In genomic region chr14:80942158-80942738, GRCh38 we compare ENCODE assay signal across 7 cellular contexts. TPM values are rescaled to one million over a fixed set of nuclear protein-coding genes. Genes with fewer than 3 reads are reported as not detected.
DNase-seq lines count a peak whose midpoint lies in the region; ATAC-seq and TF ChIP-seq lines count a peak whose summit lies in the region.

No MANE protein-coding gene starts in this region.

- in situ Hi-C loops in Panc1 (cut with HindIII; ENCODE audit: low pct_unique_long_range_greater_than_20kb, low sequenced_read_pairs), result no loop called here

- H3K27me3 ChIP-seq in Panc1 (ENCODE audit: control insufficient read depth, insufficient read depth, low read length) (no peaks in the 10 kb centered on the region; the same call in 1 of the 2 replicates), prostate gland (replicated peaks; ENCODE audit: insufficient read depth) (no peaks in the 10 kb centered on the region)

- H3K4me1 ChIP-seq in Panc1 (ENCODE audit: control insufficient read depth, insufficient read depth, low read length) (peaks cover 4% of the 10 kb centered on the region), prostate gland (replicated peaks) (no peaks in the 10 kb centered on the region)

- H3K9me3 Mint-ChIP-seq in HFFc6, result peaks cover 3% of the 10 kb centered on the region; the same call in 1 of the 2 replicates

- H3K9me3 ChIP-seq in Panc1 (ENCODE audit: control insufficient read depth, insufficient read depth, low read depth, low read length), result no peaks in the 10 kb centered on the region
- no peaks in the 10 kb centered on the region for H3K9me3 ChIP-seq in prostate gland

- peak overlapping the region; percentile 68 for H3K27ac ChIP-seq in Panc1 (ENCODE audit: low read length)
- H3K27ac ChIP-seq in prostate gland, result peak overlapping the region in 1 of 2 donors; percentile 53

- no peaks in the 10 kb centered on the region; the same call in 1 of the 2 replicates for H3K36me3 ChIP-seq in Panc1 (ENCODE audit: control insufficient read depth, insufficient read depth, low read length)
- H3K36me3 ChIP-seq in prostate gland, result no peaks in the 10 kb centered on the region

- intact Hi-C loops in Panc1 (cut with micrococcal nuclease; ENCODE audit: unreplicated experiment), result no loop called here
- intact Hi-C loops in prostate gland (cut with DNase I), result no loop called here

- no peaks in the 10 kb centered on the region for H3K36me3 Mint-ChIP-seq in HFFc6 (ENCODE audit: low read depth)

- ATAC-seq in GM18520 (IDR thresholded peaks at IDR 0.05; ENCODE audit: unreplicated experiment) (peak; percentile 10), Panc1 (no peak), HG03565 (IDR thresholded peaks at IDR 0.05; ENCODE audit: unreplicated experiment) (no peak)

- H3K4me3 ChIP-seq in Panc1 (ENCODE audit: low read depth in 2 of 2, low read length in 2 of 2) (peak overlapping the region; percentile 64 to 79), epithelial cell of proximal tubule (ENCODE audit: low read depth, low read length) (peak overlapping the region; percentile 82), prostate gland (peak overlapping the region; percentile 50 to 60)

- H3K27ac Mint-ChIP-seq in HFFc6, result peak overlapping the region; percentile 79

- H3K27me3 Mint-ChIP-seq in HFFc6 (ENCODE audit: insufficient read depth), result peaks cover 2% of the 10 kb centered on the region; the same call in 1 of the 2 replicates

- DNase-seq in HFFc6, result no peak
- no peak for DNase-seq in Panc1 (ENCODE audit: low read depth, low spot score)
- no peak for DNase-seq in epithelial cell of proximal tubule (ENCODE audit: low read depth)
- no peak for DNase-seq in prostate gland (ENCODE audit: low spot score)
- no peak for DNase-seq in superior temporal gyrus (ENCODE audit: extremely low spot score)

- POLR2A ChIA-PET in Panc1 (lab: Charles Lee), result interaction anchor here (0.6 kb wide), 1 partner anchor 896 kb away, joined by 3 read pairs; no protein-coding TSS in a partner anchor

- no TSS peak for BruUV-seq in Panc1 (replicated peaks; lab: Mats Ljungman, UMichigan)

- no peak for TF ChIP-seq POLR2A in prostate gland (IDR thresholded peaks at IDR 0.05)

- peak overlapping the region; percentile 93 for H3K4me3 Mint-ChIP-seq in HFFc6

- TF ChIP-seq CTCF in HFFc6 (IDR thresholded peaks at IDR 0.05), result no peak
- TF ChIP-seq CTCF in Panc1 (IDR thresholded peaks at IDR 0.05), result no peak
- no peak for TF ChIP-seq CTCF in epithelial cell of proximal tubule (conservative IDR thresholded peaks at IDR 0.05; ENCODE audit: low read depth, low read length)
- no peak for TF ChIP-seq CTCF in prostate gland (IDR thresholded peaks at IDR 0.05)

- CTCF ChIA-PET in Panc1 (lab: Charles Lee), result no interaction called here

- 37% methylated on average over 5 of the region's 5 CpGs for WGBS in prostate gland

- H3K4me1 Mint-ChIP-seq in HFFc6 (ENCODE audit: low read depth), result peaks cover 48% of the 10 kb centered on the region

RNA-seq across cellular contexts. Expression of gene CEP128, which starts 0.7 kb away (rescaled TPM):
- 10 to 100 TPM in 1 of 6 experiments, 1 to 10 TPM in 5; 4.8 to 10.3 (median 8.8) TPM for total RNA-seq in HFFc6 (2021; fragmentation: NEBNext Ultra II Directional; extraction: Animal tissue kit (Norgen Biotek cat#: 25700))
- total RNA-seq in Panc1 (2021; ENCODE audit: unreplicated experiment), result 9.3 TPM
- polyA plus RNA-seq in Panc1 (2012; ENCODE audit: insufficient read length), result 1.6 TPM
- 5.2 and 5.7 TPM in 2 replicates for total RNA-seq in epithelial cell of proximal tubule
- 1 to 10 TPM; 6.4 to 7.3 TPM for total RNA-seq in prostate gland

RNA-seq across cellular contexts. Expression of gene TSHR, which starts 13.2 kb away (rescaled TPM):
- not detected for total RNA-seq in HFFc6 (2021; fragmentation: NEBNext Ultra II Directional; extraction: Animal tissue kit (Norgen Biotek cat#: 25700))
- total RNA-seq in Panc1 (2021; ENCODE audit: unreplicated experiment) (not detected), epithelial cell of proximal tubule (not detected in 2 replicates), prostate gland (under 1 TPM; 0.23 to 0.36 TPM)
- not detected for polyA plus RNA-seq in Panc1 (2012; ENCODE audit: insufficient read length)
